In genomic region chr10:121823993-121824463, GRCh38 we compare ENCODE assay signal across 9 cellular contexts.
DNase-seq lines count a peak whose midpoint lies in the region; ATAC-seq and TF ChIP-seq lines count a peak whose summit lies in the region.
"Had no signal": no experiment of that assay in that cellular context is flagged by ENCODE, and none has a peak within 500 bp of the region (broad histone marks: within the 10 kb centered on the region; RNA-seq: fewer than 3 reads in every experiment).

No MANE protein-coding gene starts in this region.

- peaks cover 6% of the 10 kb centered on the region for H3K36me3 Mint-ChIP-seq in activated T-helper 1 cell treated with anti-CD3 and anti-CD28 coated beads, Interleukin-12 subunit alpha, Interleukin-12 subunit beta, Interleukin-2, Interleukin-4 antibody, amounts not matched to agents 30 ng/mL and 10 ng/mL and 1 ng/mL, durations not matched to agents 14 hours and 24 hours and 36 hours (ENCODE audit: low read depth)

- no peaks in the 10 kb centered on the region for H3K9me3 Mint-ChIP-seq in activated T-helper 1 cell treated with anti-CD3 and anti-CD28 coated beads, Interleukin-12 subunit alpha, Interleukin-12 subunit beta, Interleukin-2, Interleukin-4 antibody, amounts not matched to agents 30 ng/mL and 10 ng/mL and 1 ng/mL, durations not matched to agents 14 hours and 24 hours and 36 hours

- peak; percentile 20 for DNase-seq in NCI-H748 (lab: John Stamatoyannopoulos, UW; ENCODE audit: unreplicated experiment)
- DNase-seq in NCI-H748 treated with DMSO at 0.1 percent for 48 hours (lab: John Stamatoyannopoulos, UW) = no peak
- DNase-seq in SK-N-DZ (ENCODE audit: low spot score) = peak; percentile 27
- peak; percentile 62 for DNase-seq in fibroblast of the aortic adventitia (ENCODE audit: low read depth)
- DNase-seq in prostate gland (ENCODE audit: low spot score) = no peak
- no peak for DNase-seq in activated T-helper 1 cell treated with anti-CD3 and anti-CD28 coated beads, Interleukin-12 subunit alpha, Interleukin-12 subunit beta, Interleukin-2, Interleukin-4 antibody, amounts not matched to agents 30 ng/mL and 10 ng/mL and 1 ng/mL, durations not matched to agents 14 hours and 24 hours and 36 hours (ENCODE audit: low spot score)

- TF ChIP-seq CTCF in fibroblast of the aortic adventitia (IDR thresholded peaks at IDR 0.05; ENCODE audit: insufficient read depth, low read length) = peak; percentile 71
- peak in 3 of 4 experiments; percentile 54 to 67 (median 59) for TF ChIP-seq CTCF in prostate gland (IDR thresholded peaks at IDR 0.05)

- H3K27me3 Mint-ChIP-seq in activated T-helper 1 cell treated with anti-CD3 and anti-CD28 coated beads, Interleukin-12 subunit alpha, Interleukin-12 subunit beta, Interleukin-2, Interleukin-4 antibody, amounts not matched to agents 30 ng/mL and 10 ng/mL and 1 ng/mL, durations not matched to agents 14 hours and 24 hours and 36 hours (ENCODE audit: insufficient read depth) = no peaks in the 10 kb centered on the region
- H3K27me3 Mint-ChIP-seq: activated naive CD8-positive, alpha-beta T cell had no signal

- no peak overlapping the region for H3K4me3 ChIP-seq in fibroblast of the aortic adventitia (ENCODE audit: low read depth, low read length)
- H3K4me3 ChIP-seq in prostate gland = no peak overlapping the region

- 70% methylated on average over 5 of the region's 5 CpGs for WGBS in prostate gland

- TF ChIP-seq POLR2A in prostate gland (IDR thresholded peaks at IDR 0.05) = no peak

- H3K27ac ChIP-seq in prostate gland = no peak overlapping the region

- intact Hi-C loops in prostate gland (cut with DNase I) = no loop called here
- intact Hi-C loops in activated T-helper 1 cell treated with anti-CD3 and anti-CD28 coated beads, Interleukin-12 subunit alpha, Interleukin-12 subunit beta, Interleukin-2, Interleukin-4 antibody, amounts not matched to agents 30 ng/mL and 10 ng/mL and 1 ng/mL, durations not matched to agents 14 hours and 24 hours and 36 hours (cut with micrococcal nuclease) = loop anchor here (1.0 kb wide), 2 partner anchors 63 to 76 kb away; no protein-coding TSS in a partner anchor

- H3K27ac Mint-ChIP-seq in activated T-helper 1 cell treated with anti-CD3 and anti-CD28 coated beads, Interleukin-12 subunit alpha, Interleukin-12 subunit beta, Interleukin-2, Interleukin-4 antibody, amounts not matched to agents 30 ng/mL and 10 ng/mL and 1 ng/mL, durations not matched to agents 14 hours and 24 hours and 36 hours = no peak overlapping the region
- H3K27ac Mint-ChIP-seq: activated naive CD8-positive, alpha-beta T cell had no signal

- H3K4me1 Mint-ChIP-seq in activated T-helper 1 cell treated with anti-CD3 and anti-CD28 coated beads, Interleukin-12 subunit alpha, Interleukin-12 subunit beta, Interleukin-2, Interleukin-4 antibody, amounts not matched to agents 30 ng/mL and 10 ng/mL and 1 ng/mL, durations not matched to agents 14 hours and 24 hours and 36 hours (ENCODE audit: low read depth) = no peaks in the 10 kb centered on the region

- peaks cover 2% of the 10 kb centered on the region for H3K4me1 ChIP-seq in prostate gland (replicated peaks)

- ATAC-seq in HG03378 (IDR thresholded peaks at IDR 0.05; ENCODE audit: unreplicated experiment) (peak; percentile 51), GM18502 (IDR thresholded peaks at IDR 0.05; ENCODE audit: poor library complexity, unreplicated experiment) (no peak)

- no peaks in the 10 kb centered on the region for H3K9me3 ChIP-seq in prostate gland

- H3K36me3 ChIP-seq in prostate gland = no peaks in the 10 kb centered on the region

- H3K27me3 ChIP-seq in prostate gland (replicated peaks; ENCODE audit: insufficient read depth) = no peaks in the 10 kb centered on the region

- no peak overlapping the region for H3K4me3 Mint-ChIP-seq in activated T-helper 1 cell treated with anti-CD3 and anti-CD28 coated beads, Interleukin-12 subunit alpha, Interleukin-12 subunit beta, Interleukin-2, Interleukin-4 antibody, amounts not matched to agents 30 ng/mL and 10 ng/mL and 1 ng/mL, durations not matched to agents 14 hours and 24 hours and 36 hours
- H3K4me3 Mint-ChIP-seq: activated naive CD8-positive, alpha-beta T cell had no signal

Comparison
In these comparisons a context has a peak if more than half of its experiments do, and no peak if none do; other contexts are left out.
1. DNase-seq: peak in NCI-H748 (single experiment), SK-N-DZ (single experiment) and fibroblast of the aortic adventitia (single experiment); none in NCI-H748 treated with DMSO at 0.1 percent for 48 hours (single experiment), prostate gland (single experiment) and activated T-helper 1 cell treated with anti-CD3 and anti-CD28 coated beads, Interleukin-12 subunit alpha, Interleukin-12 subunit beta, Interleukin-2, Interleukin-4 antibody, amounts not matched to agents 30 ng/mL and 10 ng/mL and 1 ng/mL, durations not matched to agents 14 hours and 24 hours and 36 hours (single experiment).